ENCODE assay signal across 12 cellular contexts in genomic region chr13:79901336-79901735, GRCh38.
DNase-seq lines count a peak whose midpoint lies in the region; ATAC-seq, FAIRE-seq and TF ChIP-seq lines count a peak whose summit lies in the region.
"Had no signal": no experiment of that assay in that cellular context is flagged by ENCODE, and none has a peak within 500 bp of the region (broad histone marks: within the 10 kb centered on the region; RNA-seq: fewer than 3 reads in every experiment).

No MANE protein-coding gene starts in this region.

- peak; percentile 6 to 44; a peak in 2 of 4 replicates for TF ChIP-seq RAD21 in H1 (IDR thresholded peaks at IDR 0.05 in 1 of 2, conservative IDR thresholded peaks at IDR 0.05 in 1 of 2; ENCODE audit: low read depth in 2 of 2, low read length in 2 of 2)

- H3K56ac ChIP-seq in H1 (replicated peaks; ENCODE audit: insufficient read length, low read depth, low read length): no peak overlapping the region

- H4K91ac ChIP-seq in H1 (replicated peaks; ENCODE audit: insufficient read length, low read length): no peak overlapping the region

- no peaks in the 10 kb centered on the region for H3K27me3 ChIP-seq in HL-60 (ENCODE audit: insufficient read depth, poor library complexity, severe bottlenecking)
- H3K27me3 ChIP-seq in H1 (replicated peaks in 1 of 4; ENCODE audit: control insufficient read depth in 3 of 4, extremely low read depth in 1 of 4, insufficient read depth in 3 of 4, low read length in 3 of 4): no peaks in the 10 kb centered on the region
- H3K27me3 ChIP-seq: ascending aorta, tibial nerve had no signal

- TF ChIP-seq CTCF in HL-60 (IDR thresholded peaks at IDR 0.05; ENCODE audit: insufficient read depth, low read length) (no peak), H1 (IDR thresholded peaks at IDR 0.05; ENCODE audit: control extremely low read depth in 1 of 3, insufficient read depth in 1 of 3, low read depth in 1 of 3, low read length in 3 of 3) (peak in 2 of 3 experiments; percentile 4 to 16; a peak in 1 of 4 replicates)

- H2AFZ ChIP-seq in H1 (ENCODE audit: low read length): no peak overlapping the region

- no peak overlapping the region for H4K5ac ChIP-seq in H1 (ENCODE audit: insufficient read length, low read depth, low read length)

- H3K36me3 ChIP-seq in H1 (ENCODE audit: control insufficient read depth in 2 of 4, insufficient read depth in 4 of 4, low read length in 3 of 4): no peaks in the 10 kb centered on the region
- H3K36me3 ChIP-seq: ascending aorta, tibial nerve had no signal

- H2AK5ac ChIP-seq in H1 (ENCODE audit: low read depth, low read length): no peak overlapping the region

- no peak overlapping the region for H3K18ac ChIP-seq in H1 (ENCODE audit: extremely low read depth, low read length)

- H3K14ac ChIP-seq in H1 (ENCODE audit: insufficient read length): no peak overlapping the region

- no peak overlapping the region for H3K23ac ChIP-seq in H1 (ENCODE audit: insufficient read length)

- no peak overlapping the region for H3K9ac ChIP-seq in H1 (replicated peaks in 1 of 4; ENCODE audit: extremely low read depth in 1 of 4, low read depth in 3 of 4, low read length in 3 of 4)

- no peaks in the 10 kb centered on the region for H3K9me3 ChIP-seq in H1 (ENCODE audit: insufficient read depth in 2 of 2, low read depth in 1 of 2, low read length in 1 of 2)
- H3K9me3 ChIP-seq: ascending aorta, tibial nerve had no signal

- H4K20me1 ChIP-seq in H1 (replicated peaks in 1 of 2; ENCODE audit: control insufficient read depth in 1 of 2, insufficient read depth in 2 of 2, low read length in 2 of 2): no peaks in the 10 kb centered on the region

- no peak for TF ChIP-seq POLR2A in H1 (IDR thresholded peaks at IDR 0.05; ENCODE audit: control extremely low read depth in 1 of 2, low read depth in 2 of 2, low read length in 2 of 2)

- POLR2A ChIA-PET in H1 (lab: Charles Lee; ENCODE audit: partially characterized antibody): no interaction called here

- peak overlapping the region; percentile 53; the same call in 1 of the 2 replicates for H4K8ac ChIP-seq in H1 (ENCODE audit: extremely low read depth, insufficient read depth, low read length)

- no peak for TF ChIP-seq EP300 in H1 (IDR thresholded peaks at IDR 0.05; ENCODE audit: borderline replicate concordance in 1 of 2, low read depth in 2 of 2, low read length in 2 of 2)

- no peak for FAIRE-seq in H1 (lab: Jason Lieb, UNC)

- no peaks in the 10 kb centered on the region for H3K23me2 ChIP-seq in H1 (ENCODE audit: low read depth, low read length)

- no peak overlapping the region for H2BK15ac ChIP-seq in H1 (ENCODE audit: low read length)

- intact Hi-C loops in posterior cingulate gyrus (cut with DNase I): no loop called here

- H3K27ac ChIP-seq in HL-60 (replicated peaks) (no peak overlapping the region), H1 (ENCODE audit: low read depth, low read length) (no peak overlapping the region)
- H3K27ac ChIP-seq: ascending aorta, tibial nerve had no signal

- H3K4me3 ChIP-seq in HL-60 (replicated peaks; ENCODE audit: insufficient read depth, low read length) (no peak overlapping the region), H1 (ENCODE audit: extremely low read depth in 1 of 4, insufficient read depth in 2 of 4, low read depth in 3 of 4, low read length in 4 of 4) (no peak overlapping the region)
- H3K4me3 ChIP-seq: ascending aorta, tibial nerve had no signal

- H2BK20ac ChIP-seq in H1 (ENCODE audit: low read length): no peak overlapping the region

- no peak overlapping the region for H2BK12ac ChIP-seq in H1 (ENCODE audit: low read depth, low read length)

- H2BK5ac ChIP-seq in H1 (ENCODE audit: low read depth, low read length): no peak overlapping the region

- no peak overlapping the region for H2BK120ac ChIP-seq in H1 (replicated peaks; ENCODE audit: low read depth, low read length)

- no peak overlapping the region for H3K4me2 ChIP-seq in H1 (ENCODE audit: insufficient read depth in 1 of 2, low read depth in 2 of 2, low read length in 2 of 2)

- no peaks in the 10 kb centered on the region for H3K79me2 ChIP-seq in H1 (ENCODE audit: control insufficient read depth in 1 of 2, insufficient read depth in 2 of 2, low read length in 2 of 2)

- DNase-seq in HL-60 (ENCODE audit: low read depth in 1 of 2, low spot score in 1 of 2): peak; percentile 22 to 70
- peak; percentile 86 for DNase-seq in RPMI7951 (ENCODE audit: low read depth)
- no peak for DNase-seq in H1 (ENCODE audit: low read depth in 1 of 2, low spot score in 2 of 2)
- DNase-seq in posterior cingulate gyrus: peak in 7 of 10 donors; percentile 19 to 88 (median 54)
- no peak for DNase-seq in SW 1271 (lab: John Stamatoyannopoulos, UW)
- DNase-seq: left ventricle myocardium superior, NCI-H510A treated with DMSO at 0.1 percent for 48 hours, T-helper 17 cell had no signal

- ATAC-seq in GM18520 (IDR thresholded peaks at IDR 0.05; ENCODE audit: unreplicated experiment): no peak
- ATAC-seq in HG03045 (IDR thresholded peaks at IDR 0.05; ENCODE audit: unreplicated experiment): no peak
- ATAC-seq: left ventricle myocardium superior, T-helper 17 cell had no signal

- H3K79me1 ChIP-seq in H1 (ENCODE audit: low read depth, low read length): no peaks in the 10 kb centered on the region

- no peaks in the 10 kb centered on the region; a peak in 1 of 7 replicates for H3K4me1 ChIP-seq in H1 (replicated peaks in 1 of 4; ENCODE audit: control insufficient read depth in 3 of 4, insufficient read depth in 4 of 4, low read length in 3 of 4)
- H3K4me1 ChIP-seq: ascending aorta had no signal

- CTCF ChIA-PET in H1 (lab: Charles Lee; ENCODE audit: partially characterized antibody): interaction anchor here (0.6 to 2.2 kb wide), 8 partner anchors 11 to 455 kb away, joined by 3 to 9 read pairs (median 4); no protein-coding TSS in a partner anchor

- WGBS in H1 (ENCODE audit: extremely low coverage in 1 of 2, insufficient coverage in 1 of 2, insufficient read length in 1 of 2, insufficient replicate concordance in 2 of 2, low coverage in 1 of 2, low lambda C conversion rate in 2 of 2, missing lambda C conversion rate in 1 of 2), 2 experiments: 81% methylated on average over 5 of the region's 5 CpGs; no CpG with 5 or more reads in 1 of the 2 experiments

- H3K4ac ChIP-seq in H1 (replicated peaks; ENCODE audit: insufficient read length, low read depth, low read length): no peak overlapping the region

TF ChIP-seq in H1, 55 proteins besides CTCF, POLR2A, EP300 and RAD21:
- TF ChIP-seq SP2 (IDR thresholded peaks at IDR 0.05; ENCODE audit: low read length) (no peak), RXRA (IDR thresholded peaks at IDR 0.05; ENCODE audit: insufficient read depth, low read depth, low read length) (no peak), POU5F1 (IDR thresholded peaks at IDR 0.05; ENCODE audit: low read depth, low read length) (no peak), BACH1 (IDR thresholded peaks at IDR 0.05; ENCODE audit: low read length) (no peak), TBP (IDR thresholded peaks at IDR 0.05; ENCODE audit: low read depth, low read length) (no peak), KDM5A (IDR thresholded peaks at IDR 0.05; ENCODE audit: low read length) (no peak), YY1 (IDR thresholded peaks at IDR 0.05; ENCODE audit: low read depth, low read length) (no peak)
TF ChIP-seq in H1: peak in this region for 0.

Comparison
In these comparisons a context has a peak if more than half of its experiments do, and no peak if none do; other contexts are left out.
1. DNase-seq: peak in HL-60 (2 of 2), RPMI7951 (single experiment) and posterior cingulate gyrus (7 of 10); none in H1 (0 of 2) and SW 1271 (0 of 2).